9 cellular contexts compared by ENCODE assay signal in the genomic region with DNA sequence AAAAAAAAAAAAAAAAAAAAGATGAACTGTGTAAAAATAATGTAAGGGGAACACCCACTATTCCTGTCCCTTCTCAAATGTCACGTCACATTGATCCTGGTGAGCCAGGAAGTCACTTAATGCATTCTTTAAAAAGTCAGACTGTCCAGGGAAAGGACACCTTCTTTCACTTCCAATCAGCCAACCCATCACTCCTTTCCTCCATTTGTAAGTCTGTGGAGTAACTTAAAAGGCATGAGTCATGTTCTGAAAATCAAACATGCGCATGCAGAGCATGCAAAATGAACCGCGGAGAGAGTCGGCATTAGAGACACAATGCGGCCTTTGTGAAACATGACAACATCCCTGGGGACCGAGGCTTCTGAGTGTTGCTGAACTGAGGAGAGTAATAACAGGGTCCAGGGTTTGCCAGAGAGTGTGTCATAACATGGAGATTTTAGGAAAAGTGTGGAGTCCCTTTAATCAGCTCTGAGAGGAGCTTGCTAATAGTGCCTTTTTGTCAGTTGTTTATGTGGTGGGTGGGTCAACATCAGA.
DNase-seq lines count a peak whose midpoint lies in the region; ATAC-seq, FAIRE-seq and TF ChIP-seq lines count a peak whose summit lies in the region.
"Had no signal": no experiment of that assay in that cellular context is flagged by ENCODE, and none has a peak within 500 bp of the region (broad histone marks: within the 10 kb centered on the region; RNA-seq: fewer than 3 reads in every experiment).

No MANE protein-coding gene starts in this region.

- POLR2A ChIA-PET in CD4-positive, alpha-beta memory T cell (lab: Charles Lee; ENCODE audit: partially characterized antibody) = no interaction called here

- no peak for TF ChIP-seq POLR2A in sigmoid colon (IDR thresholded peaks at IDR 0.05)

- TF ChIP-seq CTCF in sigmoid colon (IDR thresholded peaks at IDR 0.05) = no peak

- peak overlapping the region in 1 of 4 donors; percentile 13 for H3K27ac ChIP-seq in sigmoid colon
- no peak overlapping the region for H3K27ac ChIP-seq in CD4-positive, alpha-beta memory T cell (ENCODE audit: low read depth, low read length)

- H3K36me3 Mint-ChIP-seq in CD4-positive, alpha-beta memory T cell = no peaks in the 10 kb centered on the region
- no peaks in the 10 kb centered on the region for H3K36me3 Mint-ChIP-seq in activated T-helper 2 cell treated with anti-CD3 and anti-CD28 coated beads, Interferon-gamma antibody, Interleukin-2, Interleukin-4, amounts not matched to agents 10 μg/mL and 5 μg/mL and 100 μg/mL, durations not matched to agents 14 hours and 24 hours and 36 hours (ENCODE audit: low read depth)
- H3K36me3 Mint-ChIP-seq: IgD-negative memory B cell had no signal

- H3K9me3 Mint-ChIP-seq in CD4-positive, alpha-beta memory T cell = peaks cover 0 to 2% (median 0%) of the 10 kb centered on the region in 8 donors
- H3K9me3 Mint-ChIP-seq in activated T-helper 2 cell treated with anti-CD3 and anti-CD28 coated beads, Interferon-gamma antibody, Interleukin-2, Interleukin-4, amounts not matched to agents 10 μg/mL and 5 μg/mL and 100 μg/mL, durations not matched to agents 14 hours and 24 hours and 36 hours = no peaks in the 10 kb centered on the region
- H3K9me3 Mint-ChIP-seq: IgD-negative memory B cell had no signal

- ATAC-seq in HG02884 (IDR thresholded peaks at IDR 0.05; ENCODE audit: unreplicated experiment) = peak; percentile 83

- no peaks in the 10 kb centered on the region for H3K4me1 ChIP-seq in sigmoid colon
- H3K4me1 ChIP-seq in CD4-positive, alpha-beta memory T cell (ENCODE audit: insufficient read depth, low read length) = no peaks in the 10 kb centered on the region

- H3K27me3 ChIP-seq in sigmoid colon = no peaks in the 10 kb centered on the region
- no peaks in the 10 kb centered on the region for H3K27me3 ChIP-seq in CD4-positive, alpha-beta memory T cell (ENCODE audit: insufficient read depth, low read length)

- intact Hi-C loops in head of caudate nucleus (cut with DNase I) (no loop called here), sigmoid colon (cut with DNase I) (no loop called here)
- intact Hi-C loops in CD4-positive, alpha-beta memory T cell (cut with micrococcal nuclease) = no loop called here
- intact Hi-C loops in activated T-helper 2 cell treated with anti-CD3 and anti-CD28 coated beads, Interferon-gamma antibody, Interleukin-2, Interleukin-4, amounts not matched to agents 10 μg/mL and 5 μg/mL and 100 μg/mL, durations not matched to agents 14 hours and 24 hours and 36 hours (cut with micrococcal nuclease) = no loop called here

- no peaks in the 10 kb centered on the region for H3K4me1 Mint-ChIP-seq in CD4-positive, alpha-beta memory T cell
- no peaks in the 10 kb centered on the region for H3K4me1 Mint-ChIP-seq in activated T-helper 2 cell treated with anti-CD3 and anti-CD28 coated beads, Interferon-gamma antibody, Interleukin-2, Interleukin-4, amounts not matched to agents 10 μg/mL and 5 μg/mL and 100 μg/mL, durations not matched to agents 14 hours and 24 hours and 36 hours (ENCODE audit: low read depth)

- TF ChIP-seq EP300 in sigmoid colon (IDR thresholded peaks at IDR 0.05) = no peak

- H3K4me3 ChIP-seq in sigmoid colon = no peak overlapping the region
- no peak overlapping the region for H3K4me3 ChIP-seq in CD4-positive, alpha-beta memory T cell (ENCODE audit: low read length in 2 of 2)

- FAIRE-seq in GM18507 (lab: Jason Lieb, UNC) = peak; percentile 86

- H3K27me3 Mint-ChIP-seq in CD4-positive, alpha-beta memory T cell = peaks cover 0 to 2% of the 10 kb centered on the region in 2 donors
- no peaks in the 10 kb centered on the region for H3K27me3 Mint-ChIP-seq in activated T-helper 2 cell treated with anti-CD3 and anti-CD28 coated beads, Interferon-gamma antibody, Interleukin-2, Interleukin-4, amounts not matched to agents 10 μg/mL and 5 μg/mL and 100 μg/mL, durations not matched to agents 14 hours and 24 hours and 36 hours (ENCODE audit: low read depth)

- no peak overlapping the region for H3K4me3 Mint-ChIP-seq in CD4-positive, alpha-beta memory T cell
- no peak overlapping the region for H3K4me3 Mint-ChIP-seq in activated T-helper 2 cell treated with anti-CD3 and anti-CD28 coated beads, Interferon-gamma antibody, Interleukin-2, Interleukin-4, amounts not matched to agents 10 μg/mL and 5 μg/mL and 100 μg/mL, durations not matched to agents 14 hours and 24 hours and 36 hours (ENCODE audit: low read depth)
- H3K4me3 Mint-ChIP-seq: IgD-negative memory B cell had no signal

- CTCF ChIA-PET in CD4-positive, alpha-beta memory T cell (lab: Charles Lee; ENCODE audit: partially characterized antibody) = no interaction called here

- no peaks in the 10 kb centered on the region for H3K36me3 ChIP-seq in sigmoid colon
- H3K36me3 ChIP-seq in CD4-positive, alpha-beta memory T cell (ENCODE audit: insufficient read depth, low read length) = no peaks in the 10 kb centered on the region

- H3K9me3 ChIP-seq in sigmoid colon = no peaks in the 10 kb centered on the region
- no peaks in the 10 kb centered on the region for H3K9me3 ChIP-seq in CD4-positive, alpha-beta memory T cell (ENCODE audit: control insufficient read depth in 1 of 2, low read length in 2 of 2)

- no peak overlapping the region for H3K27ac Mint-ChIP-seq in CD4-positive, alpha-beta memory T cell
- no peak overlapping the region for H3K27ac Mint-ChIP-seq in activated T-helper 2 cell treated with anti-CD3 and anti-CD28 coated beads, Interferon-gamma antibody, Interleukin-2, Interleukin-4, amounts not matched to agents 10 μg/mL and 5 μg/mL and 100 μg/mL, durations not matched to agents 14 hours and 24 hours and 36 hours
- H3K27ac Mint-ChIP-seq: IgD-negative memory B cell had no signal

- no peak for DNase-seq in GM18507 (ENCODE audit: extremely low spot score, insufficient read length, low read depth)
- DNase-seq in NCI-H748 treated with DMSO at 0.1 percent for 48 hours (lab: John Stamatoyannopoulos, UW) = peak; percentile 80
- DNase-seq in head of caudate nucleus = peak; percentile 32 to 96 (median 84)
- DNase-seq in sigmoid colon = peak; percentile 72
- no peak for DNase-seq in T-helper 1 cell
- no peak for DNase-seq in CD4-positive, alpha-beta memory T cell
- DNase-seq in activated T-helper 2 cell treated with anti-CD3 and anti-CD28 coated beads, Interferon-gamma antibody, Interleukin-2, Interleukin-4, amounts not matched to agents 10 μg/mL and 5 μg/mL and 100 μg/mL, durations not matched to agents 14 hours and 24 hours and 36 hours (ENCODE audit: low spot score) = no peak

- 69 to 81% methylated on average over 7 of the region's 7 CpGs for WGBS in sigmoid colon, 2 donors

Comparison
In these comparisons a context has a peak if more than half of its experiments do, and no peak if none do; other contexts are left out.
1. DNase-seq: peak in NCI-H748 treated with DMSO at 0.1 percent for 48 hours (single experiment), head of caudate nucleus (42 of 42) and sigmoid colon (single experiment); none in GM18507 (single experiment), T-helper 1 cell (0 of 5), CD4-positive, alpha-beta memory T cell (0 of 5) and activated T-helper 2 cell treated with anti-CD3 and anti-CD28 coated beads, Interferon-gamma antibody, Interleukin-2, Interleukin-4, amounts not matched to agents 10 μg/mL and 5 μg/mL and 100 μg/mL, durations not matched to agents 14 hours and 24 hours and 36 hours (single experiment).